10 cellular contexts compared by ENCODE assay signal in the genomic region with DNA sequence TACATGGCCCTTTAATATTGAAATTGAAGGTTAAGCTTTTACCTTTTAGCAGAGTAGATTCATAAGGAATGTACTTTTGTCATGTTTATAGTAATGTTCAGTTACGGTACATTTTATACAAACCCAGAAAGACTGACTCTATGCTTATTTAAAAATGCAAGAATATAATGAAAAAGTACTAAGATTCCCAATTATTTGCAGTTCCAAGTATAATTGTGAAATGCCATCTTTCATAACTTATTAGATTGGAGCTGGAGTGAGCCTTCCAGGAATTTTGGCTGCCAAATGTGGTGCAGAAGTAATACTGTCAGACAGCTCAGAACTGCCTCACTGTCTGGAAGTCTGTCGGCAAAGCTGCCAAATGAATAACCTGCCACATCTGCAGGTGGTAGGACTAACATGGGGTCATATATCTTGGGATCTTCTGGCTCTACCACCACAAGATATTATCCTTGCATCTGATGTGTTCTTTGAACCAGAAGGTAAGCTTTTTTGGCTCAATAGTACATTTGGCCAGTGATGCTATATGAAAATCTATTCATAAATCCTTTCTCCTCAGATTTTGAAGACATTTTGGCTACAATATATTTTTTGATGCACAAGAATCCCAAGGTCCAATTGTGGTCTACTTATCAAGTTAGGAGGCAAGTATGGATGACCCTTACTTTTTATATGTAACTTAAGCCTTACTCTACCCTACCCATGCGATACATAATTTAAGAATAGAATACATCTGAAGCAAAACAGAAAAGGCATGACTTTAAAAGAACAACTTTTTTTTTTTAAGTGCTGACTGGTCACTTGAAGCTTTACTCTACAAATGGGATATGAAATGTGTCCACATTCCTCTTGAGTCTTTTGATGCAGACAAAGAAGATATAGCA. TPM values are rescaled to one million over a fixed set of nuclear protein-coding genes. Genes with fewer than 3 reads are reported as not detected.
DNase-seq lines count a peak whose midpoint lies in the region; ATAC-seq, FAIRE-seq and TF ChIP-seq lines count a peak whose summit lies in the region.
"Had no signal": no experiment of that assay in that cellular context is flagged by ENCODE, and none has a peak within 500 bp of the region (broad histone marks: within the 10 kb centered on the region; RNA-seq: fewer than 3 reads in every experiment).

No MANE protein-coding gene starts in this region.

- SMC1A ChIA-PET in GM12878 (lab: Charles Lee; ENCODE audit: uncharacterized antibody, unreplicated experiment): interaction anchor here (0.9 to 1.1 kb wide), 2 partner anchors 19 to 78 kb away, joined by 3 read pairs; no protein-coding TSS in a partner anchor

- no peak for ATAC-seq in GM12878
- ATAC-seq in lower lobe of right lung: no peak

- H3K36me3 ChIP-seq in KOPT-K1 (ENCODE audit: insufficient read depth, low read length) (peaks cover 76% of the 10 kb centered on the region), GM12878 (ENCODE audit: control insufficient read depth in 2 of 2, insufficient read depth in 2 of 2, low read length in 1 of 2) (peaks cover 8 to 36% of the 10 kb centered on the region in 2 experiments), neural progenitor cell (peaks cover 34% of the 10 kb centered on the region), lower lobe of right lung (peaks cover 72% of the 10 kb centered on the region)

- H3K36me3 Mint-ChIP-seq in neural progenitor cell: peaks cover 28% of the 10 kb centered on the region

- RAD21 ChIA-PET in GM12878 (lab: Charles Lee; ENCODE audit: unreplicated experiment): no interaction called here

- CTCF ChIA-PET in GM12878 (lab: Yijun Ruan, JAX): interaction anchor here (0.5 to 1.0 kb wide), 2 partner anchors 55 to 357 kb away, joined by 3 read pairs; no protein-coding TSS in a partner anchor

- WGBS in GM12878 (ENCODE audit: insufficient coverage, insufficient replicate concordance, low lambda C conversion rate, missing lambda C conversion rate): 13% methylated on average over 3 of the region's 3 CpGs

- H3K27me3 ChIP-seq in GM12878 (replicated peaks in 1 of 2; ENCODE audit: control insufficient read depth in 2 of 2, insufficient read depth in 2 of 2, low read length in 1 of 2) (no peaks in the 10 kb centered on the region), neural progenitor cell (no peaks in the 10 kb centered on the region), lower lobe of right lung (ENCODE audit: low read depth) (no peaks in the 10 kb centered on the region)

- peaks cover 32% of the 10 kb centered on the region for H3K4me1 Mint-ChIP-seq in neural progenitor cell

- no TSS peak for BruUV-seq in GM12878 (replicated peaks; lab: Mats Ljungman, UMichigan)

- H3K9me3 ChIP-seq in KOPT-K1 (ENCODE audit: insufficient read depth, low read length, poor library complexity, severe bottlenecking) (no peaks in the 10 kb centered on the region), GM12878 (replicated peaks; ENCODE audit: control insufficient read depth, insufficient read depth, low read length) (no peaks in the 10 kb centered on the region; the same call in 2 of the 3 replicates), neural progenitor cell (ENCODE audit: low read depth) (no peaks in the 10 kb centered on the region), lower lobe of right lung (no peaks in the 10 kb centered on the region)

- H3K4me3 ChIP-seq in GM12878 (peak overlapping the region; percentile 87; the same call in 1 of the 2 replicates), neural progenitor cell (peak overlapping the region; percentile 90), lower lobe of right lung (no peak overlapping the region)

- in situ Hi-C loops in GM12878 (cut with MboI): no loop called here

- no peaks in the 10 kb centered on the region; the same call in 1 of the 2 replicates for H4K20me1 ChIP-seq in GM12878 (ENCODE audit: control insufficient read depth, insufficient read depth)
- peaks cover 48% of the 10 kb centered on the region for H4K20me1 ChIP-seq in neural progenitor cell (ENCODE audit: low read depth)

- no peak overlapping the region for H3K27ac Mint-ChIP-seq in neural progenitor cell

- H3K4me1 ChIP-seq in GM12878 (ENCODE audit: control insufficient read depth, insufficient read depth, low read length) (no peaks in the 10 kb centered on the region; the same call in 1 of the 2 replicates), neural progenitor cell (peaks cover 19% of the 10 kb centered on the region), lower lobe of right lung (peaks cover 73% of the 10 kb centered on the region)

- H3F3A ChIP-seq in neural progenitor cell (ENCODE audit: low read depth): peaks cover 71% of the 10 kb centered on the region

- DNase-seq in ELR (ENCODE audit: low read depth) (peak; percentile 30), GM12878 (ENCODE audit: low read depth, low spot score) (no peak), neural progenitor cell (ENCODE audit: low spot score) (no peak), lower lobe of right lung (no peak)
- no peak for DNase-seq in activated effector memory CD4-positive, alpha-beta T cell treated with Interleukin-2 at 50 U/mL for 16 hours
- no peak for DNase-seq in stimulated activated naive CD4-positive, alpha-beta T cell (lab: John Stamatoyannopoulos, UW)
- DNase-seq: NCI-H2081 treated with DMSO at 0.1 percent for 48 hours had no signal

- H3K9me3 Mint-ChIP-seq in neural progenitor cell: no peaks in the 10 kb centered on the region
- H3K9me3 Mint-ChIP-seq: dendritic cell treated with granulocyte-macrophage colony-stimulating factor and Interleukin-4, amounts not matched to agents 40 ng/mL and 50 ng/mL, for 4 days had no signal

- TF ChIP-seq RAD21 in GM12878 (IDR thresholded peaks at IDR 0.05; ENCODE audit: insufficient read depth, low read depth, low read length): no peak

- H3K4me3 Mint-ChIP-seq in neural progenitor cell: peak overlapping the region; percentile 17

- POLR2A ChIA-PET in GM12878 (lab: Charles Lee): interaction anchor here (0.8 to 1.7 kb wide), 3 partner anchors 11 to 283 kb away, joined by 3 to 5 read pairs (median 3); no protein-coding TSS in a partner anchor

- no peak for TF ChIP-seq EP300 in GM12878 (IDR thresholded peaks at IDR 0.05; ENCODE audit: borderline replicate concordance in 1 of 2, control insufficient read depth in 1 of 2, low read depth in 2 of 2, low read length in 2 of 2)

- intact Hi-C loops in GM12878 (cut with micrococcal nuclease; ENCODE audit: unreplicated experiment): loop anchor here (10.0 kb wide), 1 partner anchor 352 kb away; no protein-coding TSS in a partner anchor
- intact Hi-C loops in lower lobe of right lung (cut with DNase I): no loop called here

- peaks cover 8% of the 10 kb centered on the region for H3K27me3 Mint-ChIP-seq in neural progenitor cell (ENCODE audit: insufficient read depth, low read depth)
- H3K27me3 Mint-ChIP-seq: dendritic cell treated with granulocyte-macrophage colony-stimulating factor and Interleukin-4, amounts not matched to agents 40 ng/mL and 50 ng/mL, for 4 days had no signal

- TF ChIP-seq CTCF in GM12878 (IDR thresholded peaks at IDR 0.05 in 2 of 3, conservative IDR thresholded peaks at IDR 0.05 in 1 of 3; ENCODE audit: control insufficient read depth in 2 of 3, extremely low read depth in 1 of 3, insufficient read depth in 1 of 3, low read depth in 3 of 3, low read length in 3 of 3): no peak
- no peak for TF ChIP-seq CTCF in neural progenitor cell (IDR thresholded peaks at IDR 0.05)
- no peak for TF ChIP-seq CTCF in lower lobe of right lung (IDR thresholded peaks at IDR 0.05)

- H2AFZ ChIP-seq in GM12878 (ENCODE audit: control insufficient read depth, low read depth, low read length): no peak overlapping the region
- H2AFZ ChIP-seq in neural progenitor cell (replicated peaks): no peak overlapping the region

- peak overlapping the region; percentile 0 for H3K27ac ChIP-seq in KOPT-K1 (ENCODE audit: low read depth, low read length, poor library complexity, severe bottlenecking)
- H3K27ac ChIP-seq in GM12878 (ENCODE audit: control insufficient read depth, insufficient read depth): no peak overlapping the region
- peak overlapping the region; percentile 24 for H3K27ac ChIP-seq in neural progenitor cell
- no peak overlapping the region for H3K27ac ChIP-seq in lower lobe of right lung

- H3K79me2 ChIP-seq in GM12878 (ENCODE audit: control insufficient read depth, insufficient read depth, low read length) (peaks cover 84% of the 10 kb centered on the region), neural progenitor cell (ENCODE audit: low read depth) (peaks cover 80% of the 10 kb centered on the region)

- FAIRE-seq in GM12878 (lab: Jason Lieb, UNC): no peak
- FAIRE-seq: GM18507 had no signal

- TF ChIP-seq POLR2A in GM12878 (IDR thresholded peaks at IDR 0.05; ENCODE audit: low read depth, low read length): peak; percentile 65

- H3K9ac ChIP-seq in GM12878 (ENCODE audit: control insufficient read depth, insufficient read depth, low read length) (no peak overlapping the region), neural progenitor cell (no peak overlapping the region)

- peak overlapping the region; percentile 75 for H3K4me2 ChIP-seq in GM12878 (ENCODE audit: control insufficient read depth, insufficient read depth)
- H3K4me2 ChIP-seq in neural progenitor cell: peak overlapping the region; percentile 98

RNA-seq across cellular contexts. Expression of gene SRSF2, which starts 4.2 kb away (rescaled TPM):
- 562 and 723 TPM in 2 replicates for total RNA-seq in GM12878 (2013; cell fraction: nucleolus; rRNA removed)
- 640 and 710 TPM in 2 replicates for total RNA-seq in GM12878 (2014; rRNA removed)
- total RNA-seq in GM12878 (2014; rRNA removed; fragmentation: Illumina TruSeq; extraction: Trizol): 257 and 261 TPM in 2 replicates
- total RNA-seq in GM12878 (2021): 532 and 545 TPM in 2 replicates
- polyA plus RNA-seq in GM12878 (2011; ENCODE audit: low read depth): 168 TPM
- 484 and 614 TPM in 2 replicates for polyA plus RNA-seq in GM12878 (2011; rRNA removed)
- polyA plus RNA-seq in GM12878 (2011; cell fraction: cytosol; rRNA removed): 262 and 617 TPM in 2 replicates
- 1,271 and 1,407 TPM in 2 replicates for polyA plus RNA-seq in GM12878 (2011; cell fraction: nucleus; rRNA removed)
- 265 and 285 TPM in 2 replicates for polyA plus RNA-seq in GM12878 (2012)
- 414 and 418 TPM in 2 replicates for polyA plus RNA-seq in GM12878 (2014; fragmentation: Illumina TruSeq; extraction: Trizol)
- 100 to 1,000 TPM; 225 to 363 TPM for polyA plus RNA-seq in GM12878 (2014; fragmentation: Nextera tagmentation; extraction: Ambion mirVana)
- 795 and 1,321 TPM in 2 replicates for polyA plus RNA-seq in GM12878 (2014; rRNA removed)
- 100 to 1,000 TPM; 392 to 407 TPM for polyA plus RNA-seq in GM12878 (2016; fragmentation: Nextera tagmentation; extraction: Ambion mirVana)
- 114 and 147 TPM in 2 replicates for polyA minus RNA-seq in GM12878 (2011; rRNA and poly(A)+ RNA removed)
- polyA minus RNA-seq in GM12878 (2011; cell fraction: cytosol; rRNA and poly(A)+ RNA removed): 187 and 201 TPM in 2 replicates
- 579 and 952 TPM in 2 replicates for polyA minus RNA-seq in GM12878 (2011; cell fraction: nucleus; rRNA and poly(A)+ RNA removed)
- 329 and 333 TPM in 2 replicates for total RNA-seq in neural progenitor cell (ENCODE audit: low replicate concordance)
- 122 TPM for total RNA-seq in lower lobe of right lung

RNA-seq across cellular contexts. Expression of gene MFSD11, which starts 4.9 kb away (rescaled TPM):
- 116 TPM in 2 replicates for total RNA-seq in GM12878 (2013; cell fraction: nucleolus; rRNA removed)
- total RNA-seq in GM12878 (2014; rRNA removed): 18.9 and 21.1 TPM in 2 replicates
- total RNA-seq in GM12878 (2014; rRNA removed; fragmentation: Illumina TruSeq; extraction: Trizol): 13.0 and 13.7 TPM in 2 replicates
- total RNA-seq in GM12878 (2021): 13.6 and 13.9 TPM in 2 replicates
- 11.4 TPM for polyA plus RNA-seq in GM12878 (2011; ENCODE audit: low read depth)
- 19.4 TPM in 2 replicates for polyA plus RNA-seq in GM12878 (2011; rRNA removed)
- polyA plus RNA-seq in GM12878 (2011; cell fraction: cytosol; rRNA removed): 16.8 and 18.3 TPM in 2 replicates
- polyA plus RNA-seq in GM12878 (2011; cell fraction: nucleus; rRNA removed): 34.5 and 35.2 TPM in 2 replicates
- 11.9 and 14.2 TPM in 2 replicates for polyA plus RNA-seq in GM12878 (2012)
- polyA plus RNA-seq in GM12878 (2014; fragmentation: Illumina TruSeq; extraction: Trizol): 10.0 and 11.0 TPM in 2 replicates
- polyA plus RNA-seq in GM12878 (2014; fragmentation: Nextera tagmentation; extraction: Ambion mirVana): 10 to 100 TPM; 11.2 to 15.8 TPM
- polyA plus RNA-seq in GM12878 (2014; rRNA removed): 15.3 and 16.5 TPM in 2 replicates
- 10 to 100 TPM; 17.0 to 19.0 TPM for polyA plus RNA-seq in GM12878 (2016; fragmentation: Nextera tagmentation; extraction: Ambion mirVana)
- polyA minus RNA-seq in GM12878 (2011; rRNA and poly(A)+ RNA removed): 35.3 and 45.0 TPM in 2 replicates
- 6.8 and 11.8 TPM in 2 replicates for polyA minus RNA-seq in GM12878 (2011; cell fraction: cytosol; rRNA and poly(A)+ RNA removed)
- 21.5 and 37.0 TPM in 2 replicates for polyA minus RNA-seq in GM12878 (2011; cell fraction: nucleus; rRNA and poly(A)+ RNA removed)
- 22.5 and 25.7 TPM in 2 replicates for total RNA-seq in neural progenitor cell (ENCODE audit: low replicate concordance)
- 32.2 TPM for total RNA-seq in lower lobe of right lung

RNA-seq across cellular contexts. Expression of gene METTL23, which starts 6.3 kb away (rescaled TPM):
- 24.5 and 25.5 TPM in 2 replicates for total RNA-seq in GM12878 (2013; cell fraction: nucleolus; rRNA removed)
- total RNA-seq in GM12878 (2014; rRNA removed) (32.0 and 33.4 TPM in 2 replicates), GM12878 (2014; rRNA removed; fragmentation: Illumina TruSeq; extraction: Trizol) (23.2 and 26.7 TPM in 2 replicates), GM12878 (2021) (25.6 and 28.0 TPM in 2 replicates), neural progenitor cell (ENCODE audit: low replicate concordance) (38.1 and 40.4 TPM in 2 replicates), lower lobe of right lung (31.6 TPM)
- 43.8 TPM for polyA plus RNA-seq in GM12878 (2011; ENCODE audit: low read depth)
- polyA plus RNA-seq in GM12878 (2011; rRNA removed) (52.0 and 64.0 TPM in 2 replicates), GM12878 (2014; fragmentation: Illumina TruSeq; extraction: Trizol) (29.9 and 44.8 TPM in 2 replicates), GM12878 (2014; fragmentation: Nextera tagmentation; extraction: Ambion mirVana) (10 to 100 TPM; 27.3 to 29.4 TPM), GM12878 (2014; rRNA removed) (35.0 and 42.7 TPM in 2 replicates), GM12878 (2016; fragmentation: Nextera tagmentation; extraction: Ambion mirVana) (10 to 100 TPM; 61.4 to 61.5 TPM)
- 31.3 and 35.8 TPM in 2 replicates for polyA plus RNA-seq in GM12878 (2011; cell fraction: cytosol; rRNA removed)
- 27.8 and 36.4 TPM in 2 replicates for polyA plus RNA-seq in GM12878 (2011; cell fraction: nucleus; rRNA removed)
- 36.6 and 41.5 TPM in 2 replicates for polyA plus RNA-seq in GM12878 (2012)
- polyA minus RNA-seq in GM12878 (2011; rRNA and poly(A)+ RNA removed): 17.4 and 21.7 TPM in 2 replicates
- polyA minus RNA-seq in GM12878 (2011; cell fraction: cytosol; rRNA and poly(A)+ RNA removed): 5.7 and 7.1 TPM in 2 replicates
- 10.8 and 11.2 TPM in 2 replicates for polyA minus RNA-seq in GM12878 (2011; cell fraction: nucleus; rRNA and poly(A)+ RNA removed)

RNA-seq across cellular contexts. Expression of gene JMJD6, which starts 6.6 kb away (rescaled TPM):
- total RNA-seq in GM12878 (2013; cell fraction: nucleolus; rRNA removed): 22.2 and 23.3 TPM in 2 replicates
- total RNA-seq in GM12878 (2014; rRNA removed) (17.0 and 18.2 TPM in 2 replicates), GM12878 (2014; rRNA removed; fragmentation: Illumina TruSeq; extraction: Trizol) (16.7 and 19.2 TPM in 2 replicates), GM12878 (2021) (26.8 and 30.4 TPM in 2 replicates), neural progenitor cell (ENCODE audit: low replicate concordance) (8.7 and 11.6 TPM in 2 replicates), lower lobe of right lung (29.6 TPM)
- 18.4 TPM for polyA plus RNA-seq in GM12878 (2011; ENCODE audit: low read depth)
- polyA plus RNA-seq in GM12878 (2011; rRNA removed) (12.5 and 22.5 TPM in 2 replicates), GM12878 (2014; fragmentation: Illumina TruSeq; extraction: Trizol) (19.1 and 21.8 TPM in 2 replicates), GM12878 (2014; fragmentation: Nextera tagmentation; extraction: Ambion mirVana) (1 to 10 TPM; 1.2 to 6.5 TPM), GM12878 (2014; rRNA removed) (24.2 and 27.6 TPM in 2 replicates), GM12878 (2016; fragmentation: Nextera tagmentation; extraction: Ambion mirVana) (10 to 100 TPM; 32.6 to 36.0 TPM)
- 27.6 and 31.8 TPM in 2 replicates for polyA plus RNA-seq in GM12878 (2011; cell fraction: cytosol; rRNA removed)
- 66.5 and 72.0 TPM in 2 replicates for polyA plus RNA-seq in GM12878 (2011; cell fraction: nucleus; rRNA removed)
- 22.8 and 29.0 TPM in 2 replicates for polyA plus RNA-seq in GM12878 (2012)
- polyA minus RNA-seq in GM12878 (2011; rRNA and poly(A)+ RNA removed): 9.0 and 10.2 TPM in 2 replicates
- polyA minus RNA-seq in GM12878 (2011; cell fraction: cytosol; rRNA and poly(A)+ RNA removed): 6.4 and 6.7 TPM in 2 replicates
- 10.4 and 16.3 TPM in 2 replicates for polyA minus RNA-seq in GM12878 (2011; cell fraction: nucleus; rRNA and poly(A)+ RNA removed)

RNA-seq across cellular contexts. Expression of gene MXRA7, which starts 22.2 kb away (rescaled TPM):
- 0.33 and 0.54 TPM in 2 replicates for total RNA-seq in GM12878 (2013; cell fraction: nucleolus; rRNA removed)
- total RNA-seq in GM12878 (2014; rRNA removed) (0.56 and 1.9 TPM in 2 replicates), GM12878 (2014; rRNA removed; fragmentation: Illumina TruSeq; extraction: Trizol) (0.49 and 0.60 TPM in 2 replicates), GM12878 (2021) (1.1 and 1.3 TPM in 2 replicates), neural progenitor cell (ENCODE audit: low replicate concordance) (54.6 and 55.4 TPM in 2 replicates), lower lobe of right lung (105 TPM)
- polyA plus RNA-seq in GM12878 (2011; ENCODE audit: low read depth): 0.50 TPM
- polyA plus RNA-seq in GM12878 (2011; rRNA removed) (0.15 and 0.30 TPM in 2 replicates), GM12878 (2014; fragmentation: Illumina TruSeq; extraction: Trizol) (0.96 and 3.4 TPM in 2 replicates), GM12878 (2014; fragmentation: Nextera tagmentation; extraction: Ambion mirVana) (under 1 TPM; 0.03 to 0.16 TPM), GM12878 (2014; rRNA removed) (0.48 and 2.0 TPM in 2 replicates), GM12878 (2016; fragmentation: Nextera tagmentation; extraction: Ambion mirVana) (under 1 TPM; 0.08 to 0.18 TPM)
- polyA plus RNA-seq in GM12878 (2011; cell fraction: cytosol; rRNA removed): 0.03 and 0.06 TPM in 2 replicates
- 0.06 and 0.07 TPM in 2 replicates for polyA plus RNA-seq in GM12878 (2011; cell fraction: nucleus; rRNA removed)
- 0.66 and 0.87 TPM in 2 replicates for polyA plus RNA-seq in GM12878 (2012)
- 0.10 TPM in 1 of 2 replicates, not detected in the other for polyA minus RNA-seq in GM12878 (2011; rRNA and poly(A)+ RNA removed)
- polyA minus RNA-seq in GM12878 (2011; cell fraction: cytosol; rRNA and poly(A)+ RNA removed): not detected in 2 replicates
- not detected in 2 replicates for polyA minus RNA-seq in GM12878 (2011; cell fraction: nucleus; rRNA and poly(A)+ RNA removed)

Comparison
In these comparisons a context has a peak if more than half of its experiments do, and no peak if none do; other contexts are left out.
1. H3K27ac ChIP-seq: peak in KOPT-K1 (single experiment) and neural progenitor cell (single experiment); none in GM12878 (single experiment) and lower lobe of right lung (single experiment).